ENCODE assay signal across 8 cellular contexts in the genomic region with DNA sequence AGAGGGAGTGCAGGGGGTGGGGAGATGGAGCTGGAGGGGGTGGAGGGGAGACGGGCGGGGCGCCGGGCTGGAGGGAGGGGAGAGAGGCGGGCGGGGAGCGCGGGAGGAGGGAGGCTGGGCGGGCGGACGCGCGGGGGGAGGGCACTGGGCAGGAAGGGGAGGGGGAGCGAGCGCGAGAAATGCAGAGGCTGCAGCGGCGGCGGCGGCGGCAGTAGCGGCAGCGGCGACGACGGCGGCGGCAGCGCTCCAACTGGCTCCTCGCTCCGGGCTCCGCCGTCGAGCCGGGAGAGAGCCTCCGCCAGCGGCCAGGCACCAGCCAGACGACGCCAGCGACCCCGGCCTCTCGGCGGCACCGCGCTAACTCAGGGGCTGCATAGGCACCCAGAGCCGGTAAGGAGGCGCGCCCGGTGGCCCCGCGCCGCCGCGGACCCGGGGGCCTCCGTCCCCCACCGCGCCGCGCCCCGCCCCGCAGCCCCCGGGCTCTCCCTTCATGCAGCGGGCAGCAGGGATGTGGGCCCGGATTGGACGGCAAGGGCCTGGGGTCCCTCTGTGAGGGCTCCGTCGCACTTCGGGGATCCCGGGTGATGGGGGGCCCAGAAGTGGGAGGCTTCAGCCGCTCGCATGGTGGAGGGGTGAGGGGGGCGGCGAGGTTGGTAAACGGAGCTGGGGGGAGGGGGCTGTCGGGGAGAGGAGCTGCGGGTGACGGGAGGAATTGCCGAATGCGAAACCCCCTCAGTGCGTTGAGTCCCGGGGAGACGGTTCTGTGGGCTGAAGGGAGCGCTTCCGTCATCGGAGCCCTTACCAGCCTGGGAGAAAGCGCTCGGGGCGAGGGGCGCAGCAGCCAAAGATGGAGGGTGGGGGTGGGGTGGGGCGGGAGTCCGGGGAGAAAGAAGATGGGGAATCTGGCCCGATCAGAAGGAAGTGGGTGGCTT. TPM values are rescaled to one million over a fixed set of nuclear protein-coding genes. Genes with fewer than 3 reads are reported as not detected.
DNase-seq lines count a peak whose midpoint lies in the region; ATAC-seq, FAIRE-seq and TF ChIP-seq lines count a peak whose summit lies in the region.

BASP1 (plus strand) TSS at position 211 of the 932 bp plus-strand sequence. CDS start 57,586 bp downstream, outside the sequence.

- no peaks in the 10 kb centered on the region for H3K9me3 ChIP-seq in HUES64 (ENCODE audit: insufficient read depth, low read depth, low read length)
- no peaks in the 10 kb centered on the region for H3K9me3 ChIP-seq in kidney (ENCODE audit: control insufficient read depth in 1 of 2, low read length in 2 of 2)
- no peaks in the 10 kb centered on the region for H3K9me3 ChIP-seq in spleen

- no peak for FAIRE-seq in kidney (lab: Jason Lieb, UNC)

- WGBS in HUES64 = under 1% methylated on average over 93 of the region's 93 CpGs
- WGBS in spleen, 5 donors = 1 to 5% (median 1%) methylated on average over 39 to 92 of the region's 93 CpGs

- H3K9ac ChIP-seq in HUES64 (ENCODE audit: low read depth, low read length) (peak within 1 kb of the TSS; percentile 81), kidney (ENCODE audit: low read length in 2 of 2) (no peak within 1 kb of the TSS)

- intact Hi-C loops in kidney (cut with DNase I) (loop anchor here (10.0 kb wide), 1 partner anchor 1097 kb away; no protein-coding TSS in a partner anchor), spleen (cut with DNase I; ENCODE audit: low total_unique reads) (loop anchor here (10.0 kb wide), 1 partner anchor 1097 kb away; no protein-coding TSS in a partner anchor)

- H3K27me3 ChIP-seq in HUES64 (ENCODE audit: insufficient read depth, low read length) = no peaks in the 10 kb centered on the region
- H3K27me3 ChIP-seq in spleen (replicated peaks in 1 of 7) = peaks cover 0 to 46% (median 18%) of the 10 kb centered on the region in 7 donors

- peaks cover 64% of the 10 kb centered on the region for H3K4me1 ChIP-seq in HUES64 (ENCODE audit: insufficient read depth, low read length)
- peaks cover 0 to 4% of the 10 kb centered on the region in 2 donors for H3K4me1 ChIP-seq in kidney (ENCODE audit: control insufficient read depth in 1 of 2, insufficient read depth in 1 of 2, low read depth in 1 of 2, low read length in 2 of 2)
- peaks cover 2 to 86% (median 40%) of the 10 kb centered on the region in 6 donors for H3K4me1 ChIP-seq in spleen

- ATAC-seq in GM21447 (IDR thresholded peaks at IDR 0.05; ENCODE audit: unreplicated experiment) (peak; percentile 26), SK-N-SH treated with all-trans-retinoic acid at 6 μM for 48 hours (peak; percentile 42)

- H3K36me3 ChIP-seq in HUES64 (ENCODE audit: insufficient read depth, low read length) (peaks cover 3% of the 10 kb centered on the region; the same call in 1 of the 2 replicates), kidney (ENCODE audit: control insufficient read depth in 1 of 2, insufficient read depth in 2 of 2, low read length in 2 of 2) (no peaks in the 10 kb centered on the region), spleen (no peaks in the 10 kb centered on the region)

- no peak for TF ChIP-seq CTCF in kidney (IDR thresholded peaks at IDR 0.05; ENCODE audit: borderline replicate concordance, extremely low read depth, insufficient read depth)
- TF ChIP-seq CTCF in spleen (IDR thresholded peaks at IDR 0.05 in 8 of 11, conservative IDR thresholded peaks at IDR 0.05 in 3 of 11) = no peak

- TF ChIP-seq POLR2A in spleen (IDR thresholded peaks at IDR 0.05) = peak in 1 of 3 donors; percentile 74

- H3K4me3 ChIP-seq in HUES64 (ENCODE audit: low read length) (peak within 1 kb of the TSS; percentile 95), kidney (ENCODE audit: low read length in 2 of 2) (peak within 1 kb of the TSS; percentile 60), spleen (peak within 1 kb of the TSS; percentile 40 to 87 (median 55))

- DNase-seq in Daoy (ENCODE audit: low read depth) (peak; percentile 89), cerebellar cortex (ENCODE audit: low spot score) (peak; percentile 48), kidney (peak; percentile 95), spleen (peak; percentile 97), GDM1 (lab: John Stamatoyannopoulos, UW) (no peak)

- H3K27ac ChIP-seq in HUES64 (ENCODE audit: low read depth, low read length) = peak within 1 kb of the TSS; percentile 67; the same call in 1 of the 2 replicates
- H3K27ac ChIP-seq in kidney (ENCODE audit: low read depth in 2 of 2, low read length in 2 of 2) = peak within 1 kb of the TSS in 1 of 2 donors; percentile 37
- H3K27ac ChIP-seq in spleen = peak within 1 kb of the TSS; percentile 40 to 96 (median 88)

TF ChIP-seq in SK-N-SH treated with all-trans-retinoic acid at 6 μM for 48 hours, 23 proteins besides CTCF, POLR2A, EP300 and RAD21:
- no peak for TF ChIP-seq ZNF8 (CRISPR knock-in tag; IDR thresholded peaks at IDR 0.05)
- no peak for TF ChIP-seq BACH2 (CRISPR knock-in tag; IDR thresholded peaks at IDR 0.05; ENCODE audit: borderline replicate concordance)
- no peak for TF ChIP-seq CSDC2 (CRISPR knock-in tag; IDR thresholded peaks at IDR 0.05)

RNA-seq across cellular contexts. Expression of gene BASP1, which starts in this region (rescaled TPM):
- total RNA-seq in Daoy (2014; rRNA removed; shearing (Covaris generic)) = 114 and 124 TPM in 2 replicates
- 118 TPM for polyA plus RNA-seq in HUES64 (2013, experiment 1 of 2)
- 134 TPM for polyA plus RNA-seq in HUES64 (2013, experiment 2 of 2)
- total RNA-seq in kidney = 12.5 TPM
- polyA plus RNA-seq in kidney (ENCODE audit: insufficient read depth, low read depth, low replicate concordance) = 5.1 TPM
- 100 to 1,000 TPM in 5 of 7 donors, 10 to 100 TPM in 2; 81.8 to 168 (median 114) TPM for total RNA-seq in spleen
- 10 to 100 TPM; 44.5 to 64.9 (median 51.1) TPM for polyA plus RNA-seq in spleen
